ENCODE assay signal across 8 cellular contexts in genomic region chr1:3900150-3900968, GRCh38. TPM values are rescaled to one million over a fixed set of nuclear protein-coding genes. Genes with fewer than 3 reads are reported as not detected.
DNase-seq lines count a peak whose midpoint lies in the region; ATAC-seq, FAIRE-seq and TF ChIP-seq lines count a peak whose summit lies in the region.

TSS of gene C1orf174 (minus strand) at chr1:3900272. CDS start at chr1:3900186, 86 bp downstream.

- H3K36me3 ChIP-seq in prostate gland, result no peaks in the 10 kb centered on the region
- H3K36me3 ChIP-seq in urinary bladder (ENCODE audit: insufficient read depth), result no peaks in the 10 kb centered on the region

- H3K4me3 ChIP-seq in prostate gland (peak within 1 kb of the TSS; percentile 85 to 92), urinary bladder (ENCODE audit: low read depth, low read length) (peak within 1 kb of the TSS; percentile 89)

- peak; percentile 63 for TF ChIP-seq POLR2A in GM12892 (IDR thresholded peaks at IDR 0.05; ENCODE audit: low read depth, low read length)
- TF ChIP-seq POLR2A in prostate gland (IDR thresholded peaks at IDR 0.05), result no peak

- intact Hi-C loops in left ventricle myocardium superior (cut with micrococcal nuclease) (no loop called here), prostate gland (cut with DNase I) (loop anchor here (2.0 kb wide), 1 partner anchor 44 kb away; the partner anchor contains the start of genes CEP104 and DFFB)

- H3K4me1 ChIP-seq in prostate gland (replicated peaks) (no peaks in the 10 kb centered on the region), urinary bladder (ENCODE audit: insufficient read depth) (no peaks in the 10 kb centered on the region)

- FAIRE-seq in GM12892 (lab: Jason Lieb, UNC), result no peak

- no peak for TF ChIP-seq CTCF in prostate gland (IDR thresholded peaks at IDR 0.05)

- ATAC-seq in HG02852 (IDR thresholded peaks at IDR 0.05; ENCODE audit: unreplicated experiment), result peak; percentile 69
- ATAC-seq in left ventricle myocardium superior, result peak; percentile 91

- H3K9me3 ChIP-seq in prostate gland, result no peaks in the 10 kb centered on the region

- DNase-seq in GM12892 (ENCODE audit: insufficient read length), result peak; percentile 91
- DNase-seq in NCI-H1694 (lab: John Stamatoyannopoulos, UW), result peak; percentile 96
- DNase-seq in T-helper 2 cell, result peak; percentile 80 to 99 (median 94)
- DNase-seq in left ventricle myocardium superior, result peak; percentile 96
- DNase-seq in prostate gland (ENCODE audit: low spot score), result peak; percentile 94

- H3K27ac ChIP-seq in angular gyrus (ENCODE audit: low read depth, low read length), result peak within 1 kb of the TSS; percentile 99
- H3K27ac ChIP-seq in prostate gland, result peak within 1 kb of the TSS; percentile 94 to 95
- peak within 1 kb of the TSS; percentile 81 for H3K27ac ChIP-seq in urinary bladder (ENCODE audit: low read depth)

- no peaks in the 10 kb centered on the region for H3K27me3 ChIP-seq in prostate gland (replicated peaks; ENCODE audit: insufficient read depth)

- WGBS in prostate gland, result under 1% methylated on average over 50 of the region's 58 CpGs
- WGBS in urinary bladder, result under 1% methylated on average over 57 of the region's 58 CpGs

RNA-seq across cellular contexts. Expression of gene C1orf174, which starts in this region (rescaled TPM):
- polyA plus RNA-seq in GM12892 (2012; ENCODE audit: missing spikeins), result 31.6 TPM
- total RNA-seq in left ventricle myocardium superior (14.4 TPM), prostate gland (10 to 100 TPM; 27.1 to 32.7 TPM), urinary bladder (24.5 TPM)
- 18.8 TPM for polyA plus RNA-seq in urinary bladder

Comparison
In these comparisons a context has a peak if more than half of its experiments do, and no peak if none do; other contexts are left out.
1. Peak in every context shown above with its lines: DNase-seq, ATAC-seq, H3K4me3 ChIP-seq and H3K27ac ChIP-seq.